Comparison of ENCODE assay signal across 8 cellular contexts in the genomic region with DNA sequence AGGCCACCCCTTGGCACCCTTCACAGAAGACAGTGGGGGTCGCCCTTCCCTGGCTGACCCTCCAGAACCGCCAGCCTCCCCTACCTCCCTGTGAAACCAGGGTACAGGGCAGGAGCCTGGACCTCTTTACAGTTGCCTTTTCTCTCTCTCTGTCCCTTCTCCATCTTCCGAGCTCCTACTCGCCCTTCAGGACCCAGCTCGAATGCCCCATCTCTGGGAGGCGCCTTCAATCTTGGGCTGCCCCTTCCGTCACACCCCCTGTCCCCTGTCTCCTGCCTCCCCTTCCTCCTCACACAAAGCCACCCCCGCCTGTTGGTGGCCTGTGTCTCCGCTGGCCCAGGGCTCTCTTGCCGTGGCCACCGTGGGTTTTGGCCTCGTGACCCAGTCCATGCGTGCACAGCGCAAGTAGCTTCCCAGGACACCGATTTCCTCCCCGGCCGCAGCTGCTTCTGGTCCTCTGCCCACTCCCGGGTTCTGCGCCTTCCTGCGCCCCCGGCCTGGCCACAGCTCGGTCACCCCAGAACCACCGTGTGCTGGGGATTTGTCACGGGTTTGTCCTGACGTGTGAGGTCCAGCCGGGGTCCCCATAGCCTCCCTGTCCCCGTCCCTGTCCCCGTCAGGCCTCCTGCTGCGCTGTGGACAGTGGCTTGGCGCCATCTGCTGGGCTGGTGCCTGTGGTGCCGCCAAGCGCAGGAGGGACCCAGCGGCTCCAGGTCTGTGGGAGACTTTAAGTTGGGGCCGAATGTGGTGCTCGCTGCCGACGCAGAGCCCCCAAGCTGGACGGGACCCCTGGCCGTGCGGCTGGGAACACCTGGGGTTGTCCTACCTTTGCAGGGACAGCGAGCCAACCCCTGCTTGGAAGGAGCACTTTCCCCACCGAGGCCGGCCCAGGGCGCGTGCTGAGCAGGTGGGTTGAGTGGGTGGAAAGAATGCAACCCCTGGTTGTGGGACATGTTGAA. TPM values are rescaled to one million over a fixed set of nuclear protein-coding genes. Genes with fewer than 3 reads are reported as not detected.
A peak's percentile ranks its signal among the peaks of the same experiment; 100 is the strongest.
DNase-seq lines count a peak whose midpoint lies in the region; ATAC-seq lines count a peak whose summit lies in the region.

No MANE protein-coding gene starts in this region.

- DNase-seq in NCI-H2081 (lab: John Stamatoyannopoulos, UW) (peak; percentile 52 to 53), NCI-H2081 treated with DMSO at 0.1 percent for 48 hours (lab: John Stamatoyannopoulos, UW) (no peak), NCI-H2171 treated with DMSO at 0.1 percent for 48 hours (lab: John Stamatoyannopoulos, UW) (peak; percentile 52), ecto neural progenitor cell (ENCODE audit: low spot score) (peak; percentile 88), lung microvascular endothelial cell (ENCODE audit: low read depth in 2 of 2) (peak; percentile 58 to 76)
- DNase-seq in activated CD4-positive, alpha-beta T cell treated with anti-CD3 and anti-CD28 coated beads, Interleukin-2, amount 50 U/mL, for 48 hours, result peak; percentile 82 to 84
- peak; percentile 64 for DNase-seq in stimulated activated CD8-positive, alpha-beta memory T cell treated with anti-CD3 and anti-CD28 coated beads, Interleukin-12 subunit alpha, Interleukin-12 subunit beta, amount 100 ng/mL, for 1 hour (ENCODE audit: low read depth)

- ATAC-seq in GM21360 (IDR thresholded peaks at IDR 0.05; ENCODE audit: unreplicated experiment), result no peak

RNA-seq across cellular contexts. Expression of a gene that starts 4.0 kb away (rescaled TPM):
- 34.0 and 44.4 TPM in 2 replicates for total RNA-seq in lung microvascular endothelial cell

RNA-seq across cellular contexts. Expression of a gene that starts 27.6 kb away (rescaled TPM):
- 10.9 and 11.6 TPM in 2 replicates for total RNA-seq in lung microvascular endothelial cell
